Comparison of ENCODE assay signal across 18 cellular contexts in the genomic region with DNA sequence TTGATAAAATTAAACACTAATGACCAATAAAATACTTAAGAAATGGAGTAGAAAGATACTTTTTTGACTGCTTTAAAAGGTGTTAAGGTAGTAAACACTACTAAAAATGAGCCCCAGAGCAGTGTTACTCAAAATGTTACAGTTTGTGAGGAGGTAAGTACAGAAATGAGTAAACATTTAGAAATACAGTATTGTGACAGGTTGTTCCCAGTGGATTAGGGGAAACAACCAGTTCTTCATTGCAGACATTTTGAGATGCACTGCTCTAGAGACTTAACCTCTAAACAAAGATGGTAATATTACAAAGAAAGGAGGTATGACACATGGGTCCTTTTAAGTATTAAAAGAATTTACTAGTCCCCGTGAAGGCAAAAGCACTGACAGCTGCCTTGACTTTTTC. TPM values are rescaled to one million over a fixed set of nuclear protein-coding genes. Genes with fewer than 3 reads are reported as not detected.
A peak's percentile ranks its signal among the peaks of the same experiment; 100 is the strongest.
DNase-seq lines count a peak whose midpoint lies in the region; ATAC-seq, FAIRE-seq and TF ChIP-seq lines count a peak whose summit lies in the region.
"Had no signal": no experiment of that assay in that cellular context is flagged by ENCODE, and none has a peak within 500 bp of the region (broad histone marks: within the 10 kb centered on the region; RNA-seq: fewer than 3 reads in every experiment).

No MANE protein-coding gene starts in this region.

- peaks cover 92% of the 10 kb centered on the region for H3K79me2 ChIP-seq in K562 (ENCODE audit: control insufficient read depth, insufficient read depth, low read length)

- H4K20me1 ChIP-seq in K562 (replicated peaks; ENCODE audit: control insufficient read depth, insufficient read depth, low read length) = peaks cover 21% of the 10 kb centered on the region

- H3K36me3 ChIP-seq in K562 (ENCODE audit: control insufficient read depth, insufficient read depth, low read length) = peaks cover 100% of the 10 kb centered on the region

- H3K4me1 ChIP-seq in K562 (replicated peaks in 1 of 2; ENCODE audit: control insufficient read depth in 2 of 2, insufficient read depth in 2 of 2, low read length in 2 of 2) = no peaks in the 10 kb centered on the region

- peaks cover 17 to 50% of the 10 kb centered on the region in 2 donors for H3K36me3 Mint-ChIP-seq in activated naive CD4-positive, alpha-beta T cell treated with anti-CD3 and anti-CD28 coated beads, Interleukin-2, amount 50 U/mL, for 72 hours

- H3K27ac Mint-ChIP-seq in activated naive CD4-positive, alpha-beta T cell treated with anti-CD3 and anti-CD28 coated beads, Interleukin-2, amount 50 U/mL, for 72 hours = peak overlapping the region in 1 of 2 donors; percentile 62
- H3K27ac Mint-ChIP-seq: HFFc6 had no signal

- H3K9me3 Mint-ChIP-seq in activated naive CD4-positive, alpha-beta T cell treated with anti-CD3 and anti-CD28 coated beads, Interleukin-2, amount 50 U/mL, for 72 hours = no peaks in the 10 kb centered on the region
- H3K9me3 Mint-ChIP-seq: CD4-positive, CD25-positive, alpha-beta regulatory T cell; HFFc6 had no signal

- ATAC-seq in activated CD4-positive, CD25-positive, alpha-beta regulatory T cell treated with anti-CD3 and anti-CD28 coated beads, Interleukin-2, amount 50 U/mL, for 24 hours = peak; percentile 32 to 63
- peak; percentile 63 to 85 for ATAC-seq in activated naive CD4-positive, alpha-beta T cell treated with anti-CD3 and anti-CD28 coated beads, Interleukin-2, amount 50 U/mL, for 72 hours
- no peak for ATAC-seq in K562

- intact Hi-C loops in K562 (cut with micrococcal nuclease) = loop anchor here (5.0 kb wide), 1 partner anchor 35 kb away; no protein-coding TSS in a partner anchor

- WGBS in K562 (ENCODE audit: insufficient coverage, low coverage, missing lambda C conversion rate) = 100% methylated on average over 1 of the region's 1 CpG

- 0 out of 2 replicates have a peak, but pooled peaks have one; percentile 17 for TF ChIP-seq POLR2A in K562 (conservative IDR thresholded peaks at IDR 0.05)

- no TSS peak for BruUV-seq in K562 (replicated peaks; lab: Mats Ljungman, UMichigan)

- H3K27me3 ChIP-seq in K562 (ENCODE audit: control insufficient read depth in 2 of 2, insufficient read depth in 2 of 2, low read length in 2 of 2) = no peaks in the 10 kb centered on the region
- H3K27me3 ChIP-seq: BLaER1 treated with 17β-estradiol and CSF1 and Interleukin-3, amounts not matched to agents 10 nM and 100 nM had no signal

- CTCF ChIA-PET in K562 (lab: Yijun Ruan, JAX; ENCODE audit: low intra/inter-chr PET ratio) = no interaction called here

- TF ChIP-seq CTCF in D721Med (IDR thresholded peaks at IDR 0.05; ENCODE audit: insufficient read depth, missing control alignments) = no peak
- no peak for TF ChIP-seq CTCF in K562 (IDR thresholded peaks at IDR 0.05 in 2 of 3, conservative IDR thresholded peaks at IDR 0.05 in 1 of 3; ENCODE audit: insufficient read depth in 2 of 3, low read depth in 1 of 3, low read length in 3 of 3)

- no peaks in the 10 kb centered on the region for H3K9me1 ChIP-seq in K562 (ENCODE audit: control insufficient read depth, insufficient read depth, low read length)

- H3K27ac ChIP-seq in K562 (ENCODE audit: extremely low read depth, low read depth, low read length) = no peak overlapping the region
- H3K27ac ChIP-seq: BLaER1 treated with 17β-estradiol and CSF1 and Interleukin-3, amounts not matched to agents 10 nM and 100 nM; HL-60 had no signal

- no peak for TF ChIP-seq RAD21 in K562 (CRISPR knock-in tag; conservative IDR thresholded peaks at IDR 0.05 in 1 of 2, IDR thresholded peaks at IDR 0.05 in 1 of 2)

- no peak for TF ChIP-seq EP300 in K562 (IDR thresholded peaks at IDR 0.05; ENCODE audit: low read length)

- POLR2A ChIA-PET in K562 (lab: Yijun Ruan, JAX) = no interaction called here

- no peak overlapping the region for H3K4me2 ChIP-seq in K562 (ENCODE audit: insufficient read depth, low read length)
- H3K4me2 ChIP-seq: BLaER1 treated with 17β-estradiol and CSF1 and Interleukin-3, amounts not matched to agents 10 nM and 100 nM had no signal

- no peaks in the 10 kb centered on the region for H3K9me3 ChIP-seq in K562 (replicated peaks; ENCODE audit: control insufficient read depth, insufficient read depth, low read depth, low read length)
- H3K9me3 ChIP-seq: BLaER1 treated with 17β-estradiol and CSF1 and Interleukin-3, amounts not matched to agents 10 nM and 100 nM had no signal

- no peak overlapping the region for H3K4me3 ChIP-seq in K562
- H3K4me3 ChIP-seq: BLaER1 treated with 17β-estradiol and CSF1 and Interleukin-3, amounts not matched to agents 10 nM and 100 nM had no signal

- DNase-seq in activated CD4-positive, CD25-positive, alpha-beta regulatory T cell (lab: John Stamatoyannopoulos, UW) = no peak
- DNase-seq in activated naive CD4-positive, alpha-beta T cell treated with anti-CD3 and anti-CD28 coated beads, Interleukin-2, amount 50 U/mL, for 72 hours (ENCODE audit: low spot score in 2 of 2) = no peak
- no peak for DNase-seq in activated naive CD4-positive, alpha-beta T cell treated with Interleukin-2 at 50 U/mL for 16 hours
- DNase-seq in D721Med (ENCODE audit: insufficient read length, low spot score) (no peak), K562 (ENCODE audit: extremely low read depth in 1 of 4, low spot score in 3 of 4) (no peak), mesenteric fat pad (ENCODE audit: low spot score) (no peak)
- DNase-seq: 8988T; ACHN; CD4-positive, CD25-positive, alpha-beta regulatory T cell; DMS 273 treated with DMSO at 0.1 percent for 48 hours; DMS79 treated with DMSO at 0.1 percent for 48 hours; EL; HCEC 1CT; HFFc6 had no signal

- no peak overlapping the region for H2AFZ ChIP-seq in K562 (ENCODE audit: low read depth, low read length)

- H3K9ac ChIP-seq in K562 (ENCODE audit: insufficient read depth in 1 of 2, low read depth in 2 of 2, low read length in 2 of 2) = no peak overlapping the region
- H3K9ac ChIP-seq: BLaER1 treated with 17β-estradiol and CSF1 and Interleukin-3, amounts not matched to agents 10 nM and 100 nM had no signal

- FAIRE-seq in D721Med (lab: Jason Lieb, UNC) (peak; percentile 25), K562 (lab: Jason Lieb, UNC) (no peak)
- FAIRE-seq: G401.6 had no signal

- in situ Hi-C loops in K562 (cut with MboI) = no loop called here

TF ChIP-seq in K562, 482 proteins besides CTCF, POLR2A, EP300 and RAD21:
- no peak for TF ChIP-seq FOXM1 (IDR thresholded peaks at IDR 0.05; ENCODE audit: low read depth)
- TF ChIP-seq FOXM1 (CRISPR knock-in tag; IDR thresholded peaks at IDR 0.05; ENCODE audit: low read depth) = no peak
- TF ChIP-seq ZNF174 (CRISPR knock-in tag; IDR thresholded peaks at IDR 0.05) = no peak
- no peak for TF ChIP-seq ESRRA (IDR thresholded peaks at IDR 0.05; ENCODE audit: borderline replicate concordance, low read depth)
- TF ChIP-seq, protein P1, sequence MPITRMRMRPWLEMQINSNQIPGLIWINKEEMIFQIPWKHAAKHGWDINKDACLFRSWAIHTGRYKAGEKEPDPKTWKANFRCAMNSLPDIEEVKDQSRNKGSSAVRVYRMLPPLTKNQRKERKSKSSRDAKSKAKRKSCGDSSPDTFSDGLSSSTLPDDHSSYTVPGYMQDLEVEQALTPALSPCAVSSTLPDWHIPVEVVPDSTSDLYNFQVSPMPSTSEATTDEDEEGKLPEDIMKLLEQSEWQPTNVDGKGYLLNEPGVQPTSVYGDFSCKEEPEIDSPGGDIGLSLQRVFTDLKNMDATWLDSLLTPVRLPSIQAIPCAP (CRISPR knock-in tag; IDR thresholded peaks at IDR 0.05; ENCODE audit: borderline replicate concordance) = no peak
- 0 out of 2 replicates have a peak, but pooled peaks have one; percentile 39 for TF ChIP-seq ZZZ3 (IDR thresholded peaks at IDR 0.05)
- no peak for TF ChIP-seq HNRNPH1 (optimal IDR thresholded peaks at IDR 0.05; ENCODE audit: low read depth, low read length)
- no peak for TF ChIP-seq KAT8 (IDR thresholded peaks at IDR 0.05; ENCODE audit: low read depth)
- 0 out of 2 replicates have a peak, but pooled peaks have one; percentile 29 for TF ChIP-seq POLR2G (IDR thresholded peaks at IDR 0.05; ENCODE audit: low read depth, low read length)
- TF ChIP-seq HDAC8 (tag; IDR thresholded peaks at IDR 0.05) = no peak

RNA-seq across cellular contexts. Expression of a gene that starts 12.7 kb away (rescaled TPM):
- 100 to 1,000 TPM; 162 to 212 TPM for total RNA-seq in activated naive CD4-positive, alpha-beta T cell treated with anti-CD3 and anti-CD28 coated beads, Interleukin-2, amount 50 U/mL, for 72 hours
- 182 and 518 TPM in 2 replicates for total RNA-seq in K562 (2011; cell fraction: chromatin; rRNA removed; ENCODE audit: low replicate concordance)
- 112 and 145 TPM in 2 replicates for total RNA-seq in K562 (2011; cell fraction: nucleolus; rRNA removed)
- total RNA-seq in K562 (2011; cell fraction: nucleoplasm; rRNA removed) = 168 and 205 TPM in 2 replicates
- 234 and 269 TPM in 2 replicates for total RNA-seq in K562 (2014; rRNA removed)
- 355 and 364 TPM in 2 replicates for total RNA-seq in K562 (2014; rRNA removed; fragmentation: Illumina TruSeq; extraction: Trizol)
- total RNA-seq in K562 (2015; rRNA removed; fragmentation: Illumina TruSeq; extraction: Trizol) = 395 and 409 TPM in 2 replicates
- total RNA-seq in K562 (2021) = 329 and 341 TPM in 2 replicates
- 241 and 373 TPM in 2 replicates for polyA plus RNA-seq in K562 (2011; rRNA removed)
- polyA plus RNA-seq in K562 (2011; cell fraction: cytosol; rRNA removed) = 153 and 188 TPM in 2 replicates
- polyA plus RNA-seq in K562 (2011; cell fraction: nucleus; rRNA removed) = 193 and 234 TPM in 2 replicates
- 141 and 260 TPM in 2 replicates for polyA plus RNA-seq in K562 (2012)
- polyA plus RNA-seq in K562 (2014; fragmentation: Illumina TruSeq; extraction: Trizol) = 265 and 294 TPM in 2 replicates
- polyA plus RNA-seq in K562 (2014; fragmentation: Nextera tagmentation; extraction: Ambion mirVana) = 100 to 1,000 TPM; 100 to 246 TPM
- polyA plus RNA-seq in K562 (2014; rRNA removed) = 275 and 300 TPM in 2 replicates
- 621 and 707 TPM in 2 replicates for polyA minus RNA-seq in K562 (2011; rRNA and poly(A)+ RNA removed)
- 125 and 221 TPM in 2 replicates for polyA minus RNA-seq in K562 (2011; cell fraction: cytosol; rRNA and poly(A)+ RNA removed)
- 236 and 384 TPM in 2 replicates for polyA minus RNA-seq in K562 (2011; cell fraction: nucleus; rRNA and poly(A)+ RNA removed)
- total RNA-seq in mesenteric fat pad = 111 TPM
